In the genomic region with DNA sequence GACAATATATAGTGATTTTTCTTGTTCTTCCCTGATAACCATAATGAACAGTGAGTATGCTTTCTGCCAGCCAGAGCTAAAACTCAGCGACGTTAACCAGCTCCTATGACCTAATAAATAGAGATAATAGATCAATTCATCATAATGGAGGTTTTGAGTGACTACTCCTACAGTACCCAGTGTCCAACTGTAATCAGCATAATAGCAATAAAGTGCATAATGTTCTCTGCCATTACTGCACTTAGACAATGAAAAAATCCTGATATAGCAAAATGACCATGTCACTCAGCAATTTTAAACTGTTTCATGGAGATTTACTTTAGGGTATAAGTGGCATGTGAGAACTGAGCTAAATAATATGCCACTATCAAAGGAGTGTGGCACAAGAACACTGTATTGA, we compare ENCODE assay signal across 1 cellular context.
A peak's percentile ranks its signal among the peaks of the same experiment; 100 is the strongest.
TF ChIP-seq lines count a peak whose summit lies in the region.

No MANE protein-coding gene starts in this region.

TF ChIP-seq in HEK293, 187 proteins besides CTCF, POLR2A, EP300 and RAD21:
- TF ChIP-seq, protein P1, sequence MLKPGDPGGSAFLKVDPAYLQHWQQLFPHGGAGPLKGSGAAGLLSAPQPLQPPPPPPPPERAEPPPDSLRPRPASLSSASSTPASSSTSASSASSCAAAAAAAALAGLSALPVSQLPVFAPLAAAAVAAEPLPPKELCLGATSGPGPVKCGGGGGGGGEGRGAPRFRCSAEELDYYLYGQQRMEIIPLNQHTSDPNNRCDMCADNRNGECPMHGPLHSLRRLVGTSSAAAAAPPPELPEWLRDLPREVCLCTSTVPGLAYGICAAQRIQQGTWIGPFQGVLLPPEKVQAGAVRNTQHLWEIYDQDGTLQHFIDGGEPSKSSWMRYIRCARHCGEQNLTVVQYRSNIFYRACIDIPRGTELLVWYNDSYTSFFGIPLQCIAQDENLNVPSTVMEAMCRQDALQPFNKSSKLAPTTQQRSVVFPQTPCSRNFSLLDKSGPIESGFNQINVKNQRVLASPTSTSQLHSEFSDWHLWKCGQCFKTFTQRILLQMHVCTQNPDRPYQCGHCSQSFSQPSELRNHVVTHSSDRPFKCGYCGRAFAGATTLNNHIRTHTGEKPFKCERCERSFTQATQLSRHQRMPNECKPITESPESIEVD (tag by site-specific recombination; IDR thresholded peaks at IDR 0.05) = peak; percentile 38
- no peak for TF ChIP-seq ZNF473 (tag by site-specific recombination; IDR thresholded peaks at IDR 0.05)
